In genomic region chr5:173238312-173239232, GRCh38 we compare ENCODE assay signal across 1 cellular context.
TF ChIP-seq lines count a peak whose summit lies in the region.

No MANE protein-coding gene starts in this region.

TF ChIP-seq in WTC11, 78 proteins besides CTCF, POLR2A, EP300 and RAD21 (continued from another document):
- TF ChIP-seq, protein P1, sequence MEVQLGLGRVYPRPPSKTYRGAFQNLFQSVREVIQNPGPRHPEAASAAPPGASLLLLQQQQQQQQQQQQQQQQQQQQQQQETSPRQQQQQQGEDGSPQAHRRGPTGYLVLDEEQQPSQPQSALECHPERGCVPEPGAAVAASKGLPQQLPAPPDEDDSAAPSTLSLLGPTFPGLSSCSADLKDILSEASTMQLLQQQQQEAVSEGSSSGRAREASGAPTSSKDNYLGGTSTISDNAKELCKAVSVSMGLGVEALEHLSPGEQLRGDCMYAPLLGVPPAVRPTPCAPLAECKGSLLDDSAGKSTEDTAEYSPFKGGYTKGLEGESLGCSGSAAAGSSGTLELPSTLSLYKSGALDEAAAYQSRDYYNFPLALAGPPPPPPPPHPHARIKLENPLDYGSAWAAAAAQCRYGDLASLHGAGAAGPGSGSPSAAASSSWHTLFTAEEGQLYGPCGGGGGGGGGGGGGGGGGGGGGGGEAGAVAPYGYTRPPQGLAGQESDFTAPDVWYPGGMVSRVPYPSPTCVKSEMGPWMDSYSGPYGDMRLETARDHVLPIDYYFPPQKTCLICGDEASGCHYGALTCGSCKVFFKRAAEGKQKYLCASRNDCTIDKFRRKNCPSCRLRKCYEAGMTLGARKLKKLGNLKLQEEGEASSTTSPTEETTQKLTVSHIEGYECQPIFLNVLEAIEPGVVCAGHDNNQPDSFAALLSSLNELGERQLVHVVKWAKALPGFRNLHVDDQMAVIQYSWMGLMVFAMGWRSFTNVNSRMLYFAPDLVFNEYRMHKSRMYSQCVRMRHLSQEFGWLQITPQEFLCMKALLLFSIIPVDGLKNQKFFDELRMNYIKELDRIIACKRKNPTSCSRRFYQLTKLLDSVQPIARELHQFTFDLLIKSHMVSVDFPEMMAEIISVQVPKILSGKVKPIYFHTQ (CRISPR knock-in tag; IDR thresholded peaks at IDR 0.05) = no peak
- no peak for TF ChIP-seq SMAD3 (CRISPR knock-in tag; IDR thresholded peaks at IDR 0.05; ENCODE audit: borderline replicate concordance)
